Comparison of ENCODE assay signal across 1 cellular context in the genomic region with DNA sequence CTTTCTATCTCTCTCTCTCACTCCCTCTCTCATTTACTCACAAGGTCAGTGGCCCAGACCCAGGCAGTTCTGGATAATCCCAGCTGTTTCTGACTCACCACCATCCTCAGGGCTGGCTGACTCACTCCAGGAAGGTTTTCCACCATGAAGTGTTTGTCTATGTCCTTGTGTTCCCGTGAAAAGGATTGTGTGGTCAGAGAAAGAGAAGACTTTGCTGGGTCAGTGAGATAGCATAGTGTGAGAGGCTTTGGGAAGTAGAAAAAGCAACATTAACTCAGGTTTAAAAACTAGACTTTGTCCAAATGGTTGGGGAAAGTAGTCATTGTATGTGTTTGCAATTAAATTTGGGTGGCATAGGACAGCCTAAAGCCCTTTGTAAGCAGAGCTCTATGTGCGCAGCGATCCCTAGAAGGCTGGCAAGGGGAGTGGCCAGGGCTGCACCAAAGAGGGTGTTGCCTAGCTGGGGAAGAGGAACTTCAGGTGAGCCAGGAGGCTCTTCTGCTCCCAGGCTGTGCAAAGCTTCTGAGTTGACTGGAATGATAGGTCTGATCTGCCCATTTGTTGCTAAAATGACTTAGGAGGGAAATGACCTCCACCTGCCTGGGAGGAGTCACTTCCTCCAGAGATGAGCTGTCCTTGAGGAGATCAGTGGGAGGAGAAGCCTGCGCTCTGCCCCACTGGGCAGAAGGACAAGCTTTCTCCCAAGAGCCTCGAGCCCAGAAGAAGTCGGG.
TF ChIP-seq lines count a peak whose summit lies in the region.

No MANE protein-coding gene starts in this region.

TF ChIP-seq in HEK293, 187 proteins besides CTCF, POLR2A, EP300 and RAD21 (continued from another document):
- TF ChIP-seq, protein P1, sequence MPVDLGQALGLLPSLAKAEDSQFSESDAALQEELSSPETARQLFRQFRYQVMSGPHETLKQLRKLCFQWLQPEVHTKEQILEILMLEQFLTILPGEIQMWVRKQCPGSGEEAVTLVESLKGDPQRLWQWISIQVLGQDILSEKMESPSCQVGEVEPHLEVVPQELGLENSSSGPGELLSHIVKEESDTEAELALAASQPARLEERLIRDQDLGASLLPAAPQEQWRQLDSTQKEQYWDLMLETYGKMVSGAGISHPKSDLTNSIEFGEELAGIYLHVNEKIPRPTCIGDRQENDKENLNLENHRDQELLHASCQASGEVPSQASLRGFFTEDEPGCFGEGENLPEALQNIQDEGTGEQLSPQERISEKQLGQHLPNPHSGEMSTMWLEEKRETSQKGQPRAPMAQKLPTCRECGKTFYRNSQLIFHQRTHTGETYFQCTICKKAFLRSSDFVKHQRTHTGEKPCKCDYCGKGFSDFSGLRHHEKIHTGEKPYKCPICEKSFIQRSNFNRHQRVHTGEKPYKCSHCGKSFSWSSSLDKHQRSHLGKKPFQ (tag by site-specific recombination; IDR thresholded peaks at IDR 0.05): no peak
- TF ChIP-seq ZNF558 (tag by site-specific recombination; IDR thresholded peaks at IDR 0.05) (peak; percentile 60; the same call in 1 of the 2 replicates), ZFP69B (tag by site-specific recombination; IDR thresholded peaks at IDR 0.05) (peak; percentile 78), ZNF366 (tag by site-specific recombination; conservative IDR thresholded peaks at IDR 0.05) (peak; percentile 99), ZNF10 (tag by site-specific recombination; IDR thresholded peaks at IDR 0.05) (peak; percentile 68; the same call in 1 of the 2 replicates), ZNF223 (tag by site-specific recombination; IDR thresholded peaks at IDR 0.05) (no peak), ZNF433 (tag by site-specific recombination; IDR thresholded peaks at IDR 0.05; ENCODE audit: low read depth) (no peak), MZF1 (tag by site-specific recombination; IDR thresholded peaks at IDR 0.05; ENCODE audit: borderline replicate concordance) (no peak), ZNF660 (tag by site-specific recombination; IDR thresholded peaks at IDR 0.05) (peak; percentile 92), ZNF596 (tag by site-specific recombination; IDR thresholded peaks at IDR 0.05) (peak; percentile 99), KLF8 (tag by site-specific recombination; IDR thresholded peaks at IDR 0.05) (peak; percentile 84; the same call in 1 of the 2 replicates), ZSCAN23 (tag by site-specific recombination; IDR thresholded peaks at IDR 0.05) (peak; percentile 71; the same call in 1 of the 2 replicates), ZNF354C (tag by site-specific recombination; IDR thresholded peaks at IDR 0.05; ENCODE audit: borderline replicate concordance, low read depth) (no peak), ZNF2 (tag by site-specific recombination; IDR thresholded peaks at IDR 0.05) (peak; percentile 89), ZNF335 (tag by site-specific recombination; conservative IDR thresholded peaks at IDR 0.05) (peak; percentile 83)
- TF ChIP-seq, protein P2, sequence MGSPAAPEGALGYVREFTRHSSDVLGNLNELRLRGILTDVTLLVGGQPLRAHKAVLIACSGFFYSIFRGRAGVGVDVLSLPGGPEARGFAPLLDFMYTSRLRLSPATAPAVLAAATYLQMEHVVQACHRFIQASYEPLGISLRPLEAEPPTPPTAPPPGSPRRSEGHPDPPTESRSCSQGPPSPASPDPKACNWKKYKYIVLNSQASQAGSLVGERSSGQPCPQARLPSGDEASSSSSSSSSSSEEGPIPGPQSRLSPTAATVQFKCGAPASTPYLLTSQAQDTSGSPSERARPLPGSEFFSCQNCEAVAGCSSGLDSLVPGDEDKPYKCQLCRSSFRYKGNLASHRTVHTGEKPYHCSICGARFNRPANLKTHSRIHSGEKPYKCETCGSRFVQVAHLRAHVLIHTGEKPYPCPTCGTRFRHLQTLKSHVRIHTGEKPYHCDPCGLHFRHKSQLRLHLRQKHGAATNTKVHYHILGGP (tag by site-specific recombination; IDR thresholded peaks at IDR 0.05): peak; percentile 89
- TF ChIP-seq, protein P3, sequence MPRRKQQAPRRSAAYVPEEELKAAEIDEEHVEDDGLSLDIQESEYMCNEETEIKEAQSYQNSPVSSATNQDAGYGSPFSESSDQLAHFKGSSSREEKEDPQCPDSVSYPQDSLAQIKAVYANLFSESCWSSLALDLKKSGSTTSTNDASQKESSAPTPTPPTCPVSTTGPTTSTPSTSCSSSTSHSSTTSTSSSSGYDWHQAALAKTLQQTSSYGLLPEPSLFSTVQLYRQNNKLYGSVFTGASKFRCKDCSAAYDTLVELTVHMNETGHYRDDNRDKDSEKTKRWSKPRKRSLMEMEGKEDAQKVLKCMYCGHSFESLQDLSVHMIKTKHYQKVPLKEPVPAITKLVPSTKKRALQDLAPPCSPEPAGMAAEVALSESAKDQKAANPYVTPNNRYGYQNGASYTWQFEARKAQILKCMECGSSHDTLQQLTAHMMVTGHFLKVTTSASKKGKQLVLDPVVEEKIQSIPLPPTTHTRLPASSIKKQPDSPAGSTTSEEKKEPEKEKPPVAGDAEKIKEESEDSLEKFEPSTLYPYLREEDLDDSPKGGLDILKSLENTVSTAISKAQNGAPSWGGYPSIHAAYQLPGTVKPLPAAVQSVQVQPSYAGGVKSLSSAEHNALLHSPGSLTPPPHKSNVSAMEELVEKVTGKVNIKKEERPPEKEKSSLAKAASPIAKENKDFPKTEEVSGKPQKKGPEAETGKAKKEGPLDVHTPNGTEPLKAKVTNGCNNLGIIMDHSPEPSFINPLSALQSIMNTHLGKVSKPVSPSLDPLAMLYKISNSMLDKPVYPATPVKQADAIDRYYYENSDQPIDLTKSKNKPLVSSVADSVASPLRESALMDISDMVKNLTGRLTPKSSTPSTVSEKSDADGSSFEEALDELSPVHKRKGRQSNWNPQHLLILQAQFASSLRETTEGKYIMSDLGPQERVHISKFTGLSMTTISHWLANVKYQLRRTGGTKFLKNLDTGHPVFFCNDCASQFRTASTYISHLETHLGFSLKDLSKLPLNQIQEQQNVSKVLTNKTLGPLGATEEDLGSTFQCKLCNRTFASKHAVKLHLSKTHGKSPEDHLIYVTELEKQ (tag by site-specific recombination; IDR thresholded peaks at IDR 0.05; ENCODE audit: borderline replicate concordance): peak; percentile 92
- TF ChIP-seq, protein P4, sequence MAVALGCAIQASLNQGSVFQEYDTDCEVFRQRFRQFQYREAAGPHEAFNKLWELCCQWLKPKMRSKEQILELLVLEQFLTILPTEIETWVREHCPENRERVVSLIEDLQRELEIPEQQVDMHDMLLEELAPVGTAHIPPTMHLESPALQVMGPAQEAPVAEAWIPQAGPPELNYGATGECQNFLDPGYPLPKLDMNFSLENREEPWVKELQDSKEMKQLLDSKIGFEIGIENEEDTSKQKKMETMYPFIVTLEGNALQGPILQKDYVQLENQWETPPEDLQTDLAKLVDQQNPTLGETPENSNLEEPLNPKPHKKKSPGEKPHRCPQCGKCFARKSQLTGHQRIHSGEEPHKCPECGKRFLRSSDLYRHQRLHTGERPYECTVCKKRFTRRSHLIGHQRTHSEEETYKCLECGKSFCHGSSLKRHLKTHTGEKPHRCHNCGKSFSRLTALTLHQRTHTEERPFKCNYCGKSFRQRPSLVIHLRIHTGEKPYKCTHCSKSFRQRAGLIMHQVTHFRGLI (tag by site-specific recombination; IDR thresholded peaks at IDR 0.05): no peak; the same call in 1 of the 2 replicates
- TF ChIP-seq, protein P5, sequence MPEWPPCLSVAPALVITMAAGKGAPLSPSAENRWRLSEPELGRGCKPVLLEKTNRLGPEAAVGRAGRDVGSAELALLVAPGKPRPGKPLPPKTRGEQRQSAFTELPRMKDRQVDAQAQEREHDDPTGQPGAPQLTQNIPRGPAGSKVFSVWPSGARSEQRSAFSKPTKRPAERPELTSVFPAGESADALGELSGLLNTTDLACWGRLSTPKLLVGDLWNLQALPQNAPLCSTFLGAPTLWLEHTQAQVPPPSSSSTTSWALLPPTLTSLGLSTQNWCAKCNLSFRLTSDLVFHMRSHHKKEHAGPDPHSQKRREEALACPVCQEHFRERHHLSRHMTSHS (tag by site-specific recombination; IDR thresholded peaks at IDR 0.05): no peak
- TF ChIP-seq, protein P6, sequence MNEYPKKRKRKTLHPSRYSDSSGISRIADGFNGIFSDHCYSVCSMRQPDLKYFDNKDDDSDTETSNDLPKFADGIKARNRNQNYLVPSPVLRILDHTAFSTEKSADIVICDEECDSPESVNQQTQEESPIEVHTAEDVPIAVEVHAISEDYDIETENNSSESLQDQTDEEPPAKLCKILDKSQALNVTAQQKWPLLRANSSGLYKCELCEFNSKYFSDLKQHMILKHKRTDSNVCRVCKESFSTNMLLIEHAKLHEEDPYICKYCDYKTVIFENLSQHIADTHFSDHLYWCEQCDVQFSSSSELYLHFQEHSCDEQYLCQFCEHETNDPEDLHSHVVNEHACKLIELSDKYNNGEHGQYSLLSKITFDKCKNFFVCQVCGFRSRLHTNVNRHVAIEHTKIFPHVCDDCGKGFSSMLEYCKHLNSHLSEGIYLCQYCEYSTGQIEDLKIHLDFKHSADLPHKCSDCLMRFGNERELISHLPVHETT (tag by site-specific recombination; IDR thresholded peaks at IDR 0.05): peak; percentile 94; the same call in 1 of the 2 replicates
- TF ChIP-seq, protein P7, sequence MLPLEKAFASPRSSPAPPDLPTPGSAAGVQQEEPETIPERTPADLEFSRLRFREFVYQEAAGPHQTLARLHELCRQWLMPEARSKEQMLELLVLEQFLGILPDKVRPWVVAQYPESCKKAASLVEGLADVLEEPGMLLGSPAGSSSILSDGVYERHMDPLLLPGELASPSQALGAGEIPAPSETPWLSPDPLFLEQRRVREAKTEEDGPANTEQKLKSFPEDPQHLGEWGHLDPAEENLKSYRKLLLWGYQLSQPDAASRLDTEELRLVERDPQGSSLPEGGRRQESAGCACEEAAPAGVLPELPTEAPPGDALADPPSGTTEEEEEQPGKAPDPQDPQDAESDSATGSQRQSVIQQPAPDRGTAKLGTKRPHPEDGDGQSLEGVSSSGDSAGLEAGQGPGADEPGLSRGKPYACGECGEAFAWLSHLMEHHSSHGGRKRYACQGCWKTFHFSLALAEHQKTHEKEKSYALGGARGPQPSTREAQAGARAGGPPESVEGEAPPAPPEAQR (tag by site-specific recombination; IDR thresholded peaks at IDR 0.05): no peak
- TF ChIP-seq, protein P8, sequence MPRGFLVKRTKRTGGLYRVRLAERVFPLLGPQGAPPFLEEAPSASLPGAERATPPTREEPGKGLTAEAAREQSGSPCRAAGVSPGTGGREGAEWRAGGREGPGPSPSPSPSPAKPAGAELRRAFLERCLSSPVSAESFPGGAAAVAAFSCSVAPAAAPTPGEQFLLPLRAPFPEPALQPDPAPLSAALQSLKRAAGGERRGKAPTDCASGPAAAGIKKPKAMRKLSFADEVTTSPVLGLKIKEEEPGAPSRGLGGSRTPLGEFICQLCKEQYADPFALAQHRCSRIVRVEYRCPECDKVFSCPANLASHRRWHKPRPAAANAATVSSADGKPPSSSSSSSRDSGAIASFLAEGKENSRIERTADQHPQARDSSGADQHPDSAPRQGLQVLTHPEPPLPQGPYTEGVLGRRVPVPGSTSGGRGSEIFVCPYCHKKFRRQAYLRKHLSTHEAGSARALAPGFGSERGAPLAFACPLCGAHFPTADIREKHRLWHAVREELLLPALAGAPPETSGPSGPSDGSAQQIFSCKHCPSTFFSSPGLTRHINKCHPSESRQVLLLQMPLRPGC (tag by site-specific recombination; IDR thresholded peaks at IDR 0.05): peak; percentile 86
- TF ChIP-seq, protein P9, sequence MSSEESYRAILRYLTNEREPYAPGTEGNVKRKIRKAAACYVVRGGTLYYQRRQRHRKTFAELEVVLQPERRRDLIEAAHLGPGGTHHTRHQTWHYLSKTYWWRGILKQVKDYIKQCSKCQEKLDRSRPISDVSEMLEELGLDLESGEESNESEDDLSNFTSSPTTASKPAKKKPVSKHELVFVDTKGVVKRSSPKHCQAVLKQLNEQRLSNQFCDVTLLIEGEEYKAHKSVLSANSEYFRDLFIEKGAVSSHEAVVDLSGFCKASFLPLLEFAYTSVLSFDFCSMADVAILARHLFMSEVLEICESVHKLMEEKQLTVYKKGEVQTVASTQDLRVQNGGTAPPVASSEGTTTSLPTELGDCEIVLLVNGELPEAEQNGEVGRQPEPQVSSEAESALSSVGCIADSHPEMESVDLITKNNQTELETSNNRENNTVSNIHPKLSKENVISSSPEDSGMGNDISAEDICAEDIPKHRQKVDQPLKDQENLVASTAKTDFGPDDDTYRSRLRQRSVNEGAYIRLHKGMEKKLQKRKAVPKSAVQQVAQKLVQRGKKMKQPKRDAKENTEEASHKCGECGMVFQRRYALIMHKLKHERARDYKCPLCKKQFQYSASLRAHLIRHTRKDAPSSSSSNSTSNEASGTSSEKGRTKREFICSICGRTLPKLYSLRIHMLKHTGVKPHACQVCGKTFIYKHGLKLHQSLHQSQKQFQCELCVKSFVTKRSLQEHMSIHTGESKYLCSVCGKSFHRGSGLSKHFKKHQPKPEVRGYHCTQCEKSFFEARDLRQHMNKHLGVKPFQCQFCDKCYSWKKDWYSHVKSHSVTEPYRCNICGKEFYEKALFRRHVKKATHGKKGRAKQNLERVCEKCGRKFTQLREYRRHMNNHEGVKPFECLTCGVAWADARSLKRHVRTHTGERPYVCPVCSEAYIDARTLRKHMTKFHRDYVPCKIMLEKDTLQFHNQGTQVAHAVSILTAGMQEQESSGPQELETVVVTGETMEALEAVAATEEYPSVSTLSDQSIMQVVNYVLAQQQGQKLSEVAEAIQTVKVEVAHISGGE (tag by site-specific recombination; conservative IDR thresholded peaks at IDR 0.05; ENCODE audit: low read depth): no peak
